8 cellular contexts compared by ENCODE assay signal in the genomic region with DNA sequence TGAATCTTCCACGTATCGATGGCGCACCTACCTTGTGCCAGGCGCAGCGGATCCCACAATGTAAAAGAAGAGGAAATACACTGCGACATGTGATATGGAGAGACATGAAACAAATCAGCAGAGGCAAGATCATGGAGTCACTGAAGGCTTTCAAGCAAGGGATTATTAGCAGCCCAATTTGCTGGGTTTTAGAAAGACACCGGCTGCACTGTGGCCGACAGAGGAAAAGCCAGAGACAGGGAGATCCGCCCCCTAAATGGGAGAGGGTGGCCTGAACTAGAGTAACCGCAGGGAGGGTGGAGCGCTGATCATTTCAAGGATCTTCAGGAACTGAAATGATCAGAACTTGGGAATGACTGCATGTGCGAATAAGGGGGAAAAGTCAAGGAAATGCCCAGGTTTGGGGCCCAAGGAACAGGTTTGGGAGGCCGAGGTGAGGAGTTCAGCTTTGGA. TPM values are rescaled to one million over a fixed set of nuclear protein-coding genes. Genes with fewer than 3 reads are reported as not detected.
DNase-seq lines count a peak whose midpoint lies in the region; ATAC-seq and TF ChIP-seq lines count a peak whose summit lies in the region.

No MANE protein-coding gene starts in this region.

- POLR2A ChIA-PET in CD4-positive, alpha-beta T cell (lab: Charles Lee) = interaction anchor here (0.6 to 2.9 kb wide), 8 partner anchors 10 to 842 kb away, joined by 3 to 21 read pairs (median 7); partner anchors contain the start of genes RAMAC, RPS17 and WHAMM

- peak overlapping the region; percentile 88 for H3K27ac Mint-ChIP-seq in CD4-positive, alpha-beta T cell
- H3K27ac Mint-ChIP-seq in natural killer cell = peak overlapping the region; percentile 85 to 90

- H3K27me3 Mint-ChIP-seq in CD4-positive, alpha-beta T cell = no peaks in the 10 kb centered on the region
- H3K27me3 Mint-ChIP-seq in natural killer cell (ENCODE audit: low read depth in 2 of 2) = no peaks in the 10 kb centered on the region

- H3K27me3 ChIP-seq in CD4-positive, alpha-beta T cell (ENCODE audit: control insufficient read depth, insufficient read depth, low read length) = no peaks in the 10 kb centered on the region
- no peaks in the 10 kb centered on the region for H3K27me3 ChIP-seq in Loucy (ENCODE audit: insufficient read depth, low read length, poor library complexity, severe bottlenecking)

- peak overlapping the region; percentile 75 for H3K4me3 ChIP-seq in Loucy (ENCODE audit: low read length, poor library complexity, severe bottlenecking)
- peak overlapping the region; percentile 99 for H3K4me3 ChIP-seq in choroid plexus epithelial cell (ENCODE audit: low read depth, low read length)

- H3K79me2 ChIP-seq in Loucy (ENCODE audit: insufficient read depth, low read length) = peaks cover 42% of the 10 kb centered on the region

- peaks cover 56% of the 10 kb centered on the region for H3K4me1 Mint-ChIP-seq in CD4-positive, alpha-beta T cell (ENCODE audit: low read depth)
- H3K4me1 Mint-ChIP-seq in natural killer cell = peaks cover 47 to 49% of the 10 kb centered on the region in 2 donors

- CTCF ChIA-PET in CD4-positive, alpha-beta T cell (lab: Charles Lee) = interaction anchor here (0.9 to 2.9 kb wide), 13 partner anchors 10 to 472 kb away, joined by 3 to 22 read pairs (median 6); partner anchors contain the start of genes RAMAC, RPS17 and TM6SF1

- no peak for ATAC-seq in CD4-positive, alpha-beta T cell (ENCODE audit: poor library complexity)
- ATAC-seq in natural killer cell (no peak), GM21390 (IDR thresholded peaks at IDR 0.05; ENCODE audit: unreplicated experiment) (no peak)

- peaks cover 10% of the 10 kb centered on the region; the same call in 1 of the 2 replicates for H3K36me3 ChIP-seq in Loucy (ENCODE audit: insufficient read depth, low read length)

- DNase-seq in CD4-positive, alpha-beta T cell = no peak
- DNase-seq in choroid plexus epithelial cell (ENCODE audit: low read depth) (no peak), natural killer cell (no peak), GM20000 (ENCODE audit: low spot score) (no peak), NK-92 (lab: John Stamatoyannopoulos, UW; ENCODE audit: unreplicated experiment) (no peak)
- no peak for DNase-seq in stimulated activated naive CD4-positive, alpha-beta T cell (lab: John Stamatoyannopoulos, UW)

- H2AFZ ChIP-seq in Loucy (ENCODE audit: low read length) = peak overlapping the region; percentile 70

- peaks cover 48% of the 10 kb centered on the region for H3K36me3 Mint-ChIP-seq in CD4-positive, alpha-beta T cell (ENCODE audit: low read depth)
- no peaks in the 10 kb centered on the region for H3K36me3 Mint-ChIP-seq in natural killer cell

- no peaks in the 10 kb centered on the region for H3K9me3 ChIP-seq in CD4-positive, alpha-beta T cell (ENCODE audit: control insufficient read depth, low read length)
- H3K9me3 ChIP-seq in Loucy (ENCODE audit: insufficient read depth, low read depth, low read length) = no peaks in the 10 kb centered on the region

- peak overlapping the region; percentile 84 for H3K27ac ChIP-seq in CD4-positive, alpha-beta T cell (ENCODE audit: low read depth, low read length)

- H3K9me3 Mint-ChIP-seq in CD4-positive, alpha-beta T cell = no peaks in the 10 kb centered on the region
- H3K9me3 Mint-ChIP-seq in natural killer cell = no peaks in the 10 kb centered on the region

- no peaks in the 10 kb centered on the region; the same call in 1 of the 2 replicates for H3F3A ChIP-seq in Loucy (ENCODE audit: low read depth)

- H4K20me1 ChIP-seq in Loucy (ENCODE audit: insufficient read depth, low read length, poor library complexity, severe bottlenecking) = peaks cover 16% of the 10 kb centered on the region

- intact Hi-C loops in CD4-positive, alpha-beta T cell (cut with DNase I, micrococcal nuclease) = loop anchor here (5.0 to 10.0 kb wide), 5 partner anchors 53 to 470 kb away; partner anchors contain the start of genes BTBD1 (in 2 of the 2), HDGFL3 (in 1 of the 2) and RPS17 (in 1 of the 2)
- intact Hi-C loops in natural killer cell (cut with micrococcal nuclease) = loop anchor here (5.0 to 10.0 kb wide), 3 partner anchors 95 to 205 kb away; partner anchors contain the start of genes FSD2, HDGFL3, TM6SF1 and WHAMM

- H3K4me2 ChIP-seq in Loucy (ENCODE audit: low read depth, low read length, poor library complexity, severe bottlenecking) = peak overlapping the region; percentile 97

- TF ChIP-seq CTCF in CD4-positive, alpha-beta T cell (IDR thresholded peaks at IDR 0.05) = no peak
- no peak for TF ChIP-seq CTCF in Loucy (conservative IDR thresholded peaks at IDR 0.05; ENCODE audit: low read length)
- no peak for TF ChIP-seq CTCF in choroid plexus epithelial cell (conservative IDR thresholded peaks at IDR 0.05; ENCODE audit: low read depth, low read length)
- TF ChIP-seq CTCF in natural killer cell (IDR thresholded peaks at IDR 0.05) = no peak
- TF ChIP-seq CTCF in GM20000 (IDR thresholded peaks at IDR 0.05; ENCODE audit: extremely low read depth, missing control alignments) = no peak

- H3K9ac ChIP-seq in Loucy (ENCODE audit: low read depth, low read length, poor library complexity, severe bottlenecking) = peak overlapping the region; percentile 88

- H3K4me1 ChIP-seq in Loucy (ENCODE audit: insufficient read depth, low read length, poor library complexity, severe bottlenecking) = peaks cover 38% of the 10 kb centered on the region

- peak overlapping the region; percentile 100 for H3K4me3 Mint-ChIP-seq in CD4-positive, alpha-beta T cell
- peak overlapping the region; percentile 93 for H3K4me3 Mint-ChIP-seq in natural killer cell

- no peaks in the 10 kb centered on the region for H3K9me2 ChIP-seq in Loucy (replicated peaks; ENCODE audit: low read depth, low read length)

RNA-seq across cellular contexts. Expression of gene C15orf40, which starts 0.6 kb away (rescaled TPM):
- 10 to 100 TPM in 1 of 2 experiments, 1 to 10 TPM in 1; 7.4 to 11.0 TPM for total RNA-seq in CD4-positive, alpha-beta T cell
- 10 to 100 TPM; 12.5 to 16.0 (median 15.1) TPM for total RNA-seq in natural killer cell

RNA-seq across cellular contexts. Expression of gene RAMAC, which starts 26.1 kb away (rescaled TPM):
- total RNA-seq in CD4-positive, alpha-beta T cell = 10 to 100 TPM; 25.5 to 26.5 TPM
- 10 to 100 TPM; 15.4 to 27.2 (median 25.7) TPM for total RNA-seq in natural killer cell

RNA-seq across cellular contexts. Expression of gene BTBD1, which starts 55.0 kb away (rescaled TPM):
- total RNA-seq in CD4-positive, alpha-beta T cell = 10 to 100 TPM; 26.3 to 27.5 TPM
- 10 to 100 TPM; 42.5 to 54.4 (median 54.0) TPM for total RNA-seq in natural killer cell

RNA-seq across cellular contexts. Expression of gene HOMER2, which starts 59.5 kb away (rescaled TPM):
- 1 to 10 TPM in 1 of 2 experiments, under 1 TPM in 1; 0.85 to 1.6 TPM for total RNA-seq in CD4-positive, alpha-beta T cell
- total RNA-seq in natural killer cell = 1 to 10 TPM; 3.6 to 7.0 (median 4.0) TPM
